In the genomic region with DNA sequence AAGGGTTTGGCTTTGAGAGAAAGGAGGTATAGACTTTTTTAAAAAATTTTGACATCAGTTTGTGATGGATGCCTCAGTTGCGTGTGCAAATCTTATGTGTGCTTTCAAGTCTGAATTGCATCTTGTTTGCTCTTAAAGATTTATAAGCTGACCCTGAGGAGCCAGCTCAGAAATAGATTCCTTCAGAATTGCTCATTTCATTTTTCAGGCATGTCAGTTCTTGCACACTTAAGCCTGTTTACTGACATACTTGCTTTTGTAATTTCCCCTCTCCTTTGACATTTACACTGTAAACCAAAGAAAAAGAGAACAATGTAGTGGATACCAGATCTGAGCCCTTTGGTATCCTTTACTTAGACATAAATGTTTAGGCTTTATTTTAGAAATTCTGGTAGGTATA, we compare ENCODE assay signal across 26 cellular contexts.
DNase-seq lines count a peak whose midpoint lies in the region; ATAC-seq, FAIRE-seq and TF ChIP-seq lines count a peak whose summit lies in the region.
"Had no signal": no experiment of that assay in that cellular context is flagged by ENCODE, and none has a peak within 500 bp of the region (broad histone marks: within the 10 kb centered on the region; RNA-seq: fewer than 3 reads in every experiment).

No MANE protein-coding gene starts in this region.

- no peak for TF ChIP-seq CTCF in AG04450 (IDR thresholded peaks at IDR 0.05; ENCODE audit: low read depth, low read length)
- no peak for TF ChIP-seq CTCF in HFFc6 (IDR thresholded peaks at IDR 0.05)
- no peak for TF ChIP-seq CTCF in GM12878 (IDR thresholded peaks at IDR 0.05 in 2 of 3, conservative IDR thresholded peaks at IDR 0.05 in 1 of 3; ENCODE audit: control insufficient read depth in 2 of 3, extremely low read depth in 1 of 3, insufficient read depth in 1 of 3, low read depth in 3 of 3, low read length in 3 of 3)
- TF ChIP-seq CTCF in foreskin fibroblast (IDR thresholded peaks at IDR 0.05; ENCODE audit: low read depth, low read length), result no peak

- H3K9me3 Mint-ChIP-seq in HFFc6, result no peaks in the 10 kb centered on the region
- no peaks in the 10 kb centered on the region for H3K9me3 Mint-ChIP-seq in activated CD4-positive, alpha-beta memory T cell treated with anti-CD3 and anti-CD28 coated beads for 36 hours
- H3K9me3 Mint-ChIP-seq: activated CD8-positive, alpha-beta T cell treated with anti-CD3 and anti-CD28 coated beads for 36 hours; activated T-cell treated with anti-CD3 and anti-CD28 coated beads, Interleukin-2, amount 50 U/mL, for 72 hours; CD4-positive, alpha-beta T cell; neural crest cell; WTC11 had no signal

- peak; percentile 61 for FAIRE-seq in GM12878 (lab: Jason Lieb, UNC)
- FAIRE-seq: A549 had no signal

- no peak; the same call in 2 of the 3 replicates for ATAC-seq in GM12878
- no peak for ATAC-seq in GM18498 (IDR thresholded peaks at IDR 0.05; ENCODE audit: unreplicated experiment)
- ATAC-seq: A549; activated CD8-positive, alpha-beta T cell treated with anti-CD3 and anti-CD28 coated beads for 36 hours; activated T-cell treated with anti-CD3 and anti-CD28 coated beads, Interleukin-2, amount 50 U/mL, for 72 hours; psoas muscle; WTC11 had no signal

- H4K20me1 ChIP-seq in GM12878 (ENCODE audit: control insufficient read depth, insufficient read depth), result no peaks in the 10 kb centered on the region

- H3K9ac ChIP-seq in GM12878 (ENCODE audit: control insufficient read depth, insufficient read depth, low read length), result no peak overlapping the region

- H3K4me1 Mint-ChIP-seq in HFFc6 (ENCODE audit: low read depth), result peaks cover 11% of the 10 kb centered on the region
- H3K4me1 Mint-ChIP-seq in activated CD4-positive, alpha-beta memory T cell treated with anti-CD3 and anti-CD28 coated beads for 36 hours (ENCODE audit: low read depth), result no peaks in the 10 kb centered on the region
- H3K4me1 Mint-ChIP-seq: neural crest cell, WTC11 had no signal

- no peak for TF ChIP-seq RAD21 in GM12878 (IDR thresholded peaks at IDR 0.05; ENCODE audit: insufficient read depth, low read depth, low read length)

- no peaks in the 10 kb centered on the region for H3K36me3 ChIP-seq in GM12878 (ENCODE audit: control insufficient read depth in 2 of 2, insufficient read depth in 2 of 2, low read length in 1 of 2)
- H3K36me3 ChIP-seq: brain microvascular endothelial cell had no signal

- H3K4me2 ChIP-seq in GM12878 (ENCODE audit: control insufficient read depth, insufficient read depth), result 0 out of 2 replicates have a peak overlapping the region, but pooled peaks have one; percentile 20
- H3K4me2 ChIP-seq: A549 had no signal

- H3K27ac ChIP-seq in AG04450 (ENCODE audit: low read depth, low read length) (no peak overlapping the region), GM12878 (ENCODE audit: control insufficient read depth, insufficient read depth) (no peak overlapping the region)
- H3K27ac ChIP-seq: A549, brain microvascular endothelial cell, dorsolateral prefrontal cortex, psoas muscle had no signal

- DNase-seq in AG04450 (ENCODE audit: low read depth, low spot score) (peak; percentile 11), HFFc6 (peak; percentile 24), GM12878 (ENCODE audit: low read depth, low spot score) (no peak), foreskin fibroblast (peak; percentile 8 to 38), NCI-H2107 treated with DMSO at 0.1 percent for 48 hours (lab: John Stamatoyannopoulos, UW; ENCODE audit: unreplicated experiment) (no peak), NCI-H2227 (lab: John Stamatoyannopoulos, UW; ENCODE audit: unreplicated experiment) (no peak)
- no peak for DNase-seq in activated CD4-positive, alpha-beta memory T cell treated with anti-CD3 and anti-CD28 coated beads for 36 hours
- DNase-seq: activated T-cell treated with anti-CD3 and anti-CD28 coated beads, Interleukin-2, amount 50 U/mL, for 72 hours; CD4-positive, alpha-beta T cell; dorsolateral prefrontal cortex; erythroblast; GOT3; hippocampal formation; kidney glomerular epithelial cell; NCI-H1048; NCI-H2029 treated with DMSO at 0.1 percent for 48 hours; NCI-H524; psoas muscle; SHP77 had no signal

- CTCF ChIA-PET in AG04450 (lab: Charles Lee), result interaction anchor here (1.0 kb wide), 1 partner anchor 14 kb away, joined by 5 read pairs; no protein-coding TSS in a partner anchor
- CTCF ChIA-PET in GM12878 (lab: Yijun Ruan, JAX), result interaction anchor here (1.0 kb wide), 2 partner anchors 10 to 117 kb away, joined by 4 read pairs; no protein-coding TSS in a partner anchor
- CTCF ChIA-PET in activated CD4-positive, alpha-beta memory T cell treated with anti-CD3 and anti-CD28 coated beads for 36 hours (lab: Charles Lee), result no interaction called here

- no TSS peak for BruUV-seq in GM12878 (replicated peaks; lab: Mats Ljungman, UMichigan)

- H3K79me2 ChIP-seq in GM12878 (ENCODE audit: control insufficient read depth, insufficient read depth, low read length), result no peaks in the 10 kb centered on the region

- H3K27me3 Mint-ChIP-seq in HFFc6 (ENCODE audit: insufficient read depth), result peaks cover 10% of the 10 kb centered on the region; the same call in 1 of the 2 replicates
- peaks cover 13% of the 10 kb centered on the region for H3K27me3 Mint-ChIP-seq in activated CD4-positive, alpha-beta memory T cell treated with anti-CD3 and anti-CD28 coated beads for 36 hours

- peaks cover 7% of the 10 kb centered on the region; the same call in 1 of the 2 replicates for H3K4me1 ChIP-seq in GM12878 (ENCODE audit: control insufficient read depth, insufficient read depth, low read length)
- H3K4me1 ChIP-seq: A549, psoas muscle had no signal

- H2AFZ ChIP-seq in GM12878 (ENCODE audit: control insufficient read depth, low read depth, low read length), result no peak overlapping the region

- H3K27me3 ChIP-seq in AG04450 (ENCODE audit: control insufficient read depth, insufficient read depth, low read length) (no peaks in the 10 kb centered on the region), GM12878 (replicated peaks in 1 of 2; ENCODE audit: control insufficient read depth in 2 of 2, insufficient read depth in 2 of 2, low read length in 1 of 2) (no peaks in the 10 kb centered on the region)
- H3K27me3 ChIP-seq: brain microvascular endothelial cell had no signal

- H3K4me3 ChIP-seq in AG04450 (ENCODE audit: low read depth, low read length), result no peak overlapping the region
- H3K4me3 ChIP-seq in GM12878, result no peak overlapping the region
- H3K4me3 ChIP-seq in foreskin fibroblast (ENCODE audit: low read depth in 1 of 2, low read length in 2 of 2), result no peak overlapping the region
- H3K4me3 ChIP-seq: A549, dorsolateral prefrontal cortex, psoas muscle had no signal

- RAD21 ChIA-PET in GM12878 (lab: Charles Lee; ENCODE audit: unreplicated experiment), result no interaction called here

- H3K36me3 Mint-ChIP-seq in HFFc6 (ENCODE audit: low read depth), result no peaks in the 10 kb centered on the region
- no peaks in the 10 kb centered on the region for H3K36me3 Mint-ChIP-seq in activated CD4-positive, alpha-beta memory T cell treated with anti-CD3 and anti-CD28 coated beads for 36 hours
- H3K36me3 Mint-ChIP-seq: activated naive CD8-positive, alpha-beta T cell; WTC11 had no signal

- in situ Hi-C loops in GM12878 (cut with MboI), result no loop called here

- TF ChIP-seq POLR2A in GM12878 (IDR thresholded peaks at IDR 0.05; ENCODE audit: low read depth, low read length), result no peak

- TF ChIP-seq EP300 in GM12878 (IDR thresholded peaks at IDR 0.05; ENCODE audit: borderline replicate concordance in 1 of 2, control insufficient read depth in 1 of 2, low read depth in 2 of 2, low read length in 2 of 2), result no peak

- H3K4me3 Mint-ChIP-seq in HFFc6, result peak overlapping the region; percentile 42; the same call in 1 of the 2 replicates
- no peak overlapping the region for H3K4me3 Mint-ChIP-seq in activated CD4-positive, alpha-beta memory T cell treated with anti-CD3 and anti-CD28 coated beads for 36 hours
- H3K4me3 Mint-ChIP-seq: activated CD8-positive, alpha-beta T cell treated with anti-CD3 and anti-CD28 coated beads for 36 hours; activated naive CD8-positive, alpha-beta T cell; activated T-cell treated with anti-CD3 and anti-CD28 coated beads, Interleukin-2, amount 50 U/mL, for 72 hours; CD4-positive, alpha-beta T cell; neural crest cell; WTC11 had no signal

- 54% methylated on average over 1 of the region's 1 CpG for WGBS in GM12878 (ENCODE audit: insufficient coverage, insufficient replicate concordance, low lambda C conversion rate, missing lambda C conversion rate)

- H3K27ac Mint-ChIP-seq in HFFc6, result no peak overlapping the region
- H3K27ac Mint-ChIP-seq in activated CD4-positive, alpha-beta memory T cell treated with anti-CD3 and anti-CD28 coated beads for 36 hours, result no peak overlapping the region
- H3K27ac Mint-ChIP-seq: activated CD8-positive, alpha-beta T cell treated with anti-CD3 and anti-CD28 coated beads for 36 hours; activated naive CD8-positive, alpha-beta T cell; activated T-cell treated with anti-CD3 and anti-CD28 coated beads, Interleukin-2, amount 50 U/mL, for 72 hours; CD4-positive, alpha-beta T cell; WTC11 had no signal

- intact Hi-C loops in GM12878 (cut with micrococcal nuclease; ENCODE audit: unreplicated experiment), result loop anchor here (10.0 kb wide), 1 partner anchor 123 kb away; no protein-coding TSS in a partner anchor
- intact Hi-C loops in activated CD4-positive, alpha-beta memory T cell treated with anti-CD3 and anti-CD28 coated beads for 36 hours (cut with micrococcal nuclease), result no loop called here

- SMC1A ChIA-PET in GM12878 (lab: Charles Lee; ENCODE audit: uncharacterized antibody, unreplicated experiment), result interaction anchor here (0.6 to 1.4 kb wide), 3 partner anchors 8 to 254 kb away, joined by 3 read pairs; no protein-coding TSS in a partner anchor

- H3K9me3 ChIP-seq in AG04450 (ENCODE audit: control insufficient read depth, insufficient read depth, low read length) (no peaks in the 10 kb centered on the region), GM12878 (replicated peaks; ENCODE audit: control insufficient read depth, insufficient read depth, low read length) (no peaks in the 10 kb centered on the region)
- H3K9me3 ChIP-seq: A549, psoas muscle had no signal

- POLR2A ChIA-PET in AG04450 (lab: Yijun Ruan, JAX), result no interaction called here
- POLR2A ChIA-PET in GM12878 (lab: Charles Lee), result no interaction called here
- POLR2A ChIA-PET in activated CD4-positive, alpha-beta memory T cell treated with anti-CD3 and anti-CD28 coated beads for 36 hours (lab: Charles Lee), result no interaction called here

Comparison
In these comparisons a context has a peak if more than half of its experiments do, and no peak if none do; other contexts are left out.
1. DNase-seq: peak in AG04450 (single experiment), HFFc6 (single experiment) and foreskin fibroblast (2 of 2); none in GM12878 (single experiment), NCI-H2107 treated with DMSO at 0.1 percent for 48 hours (single experiment), NCI-H2227 (single experiment) and activated CD4-positive, alpha-beta memory T cell treated with anti-CD3 and anti-CD28 coated beads for 36 hours (single experiment).